Comparison of ENCODE assay signal across 15 cellular contexts in genomic region chr10:24255115-24255895, GRCh38. TPM values are rescaled to one million over a fixed set of nuclear protein-coding genes. Genes with fewer than 3 reads are reported as not detected.
DNase-seq lines count a peak whose midpoint lies in the region; ATAC-seq and TF ChIP-seq lines count a peak whose summit lies in the region.
"Had no signal": no experiment of that assay in that cellular context is flagged by ENCODE, and none has a peak within 500 bp of the region (broad histone marks: within the 10 kb centered on the region; RNA-seq: fewer than 3 reads in every experiment).

No MANE protein-coding gene starts in this region.

- no peaks in the 10 kb centered on the region for H3K27me3 ChIP-seq in lung (ENCODE audit: control insufficient read depth, insufficient read depth)
- H3K27me3 ChIP-seq: heart right ventricle had no signal

- H3K36me3 ChIP-seq in lung (ENCODE audit: control insufficient read depth in 2 of 2, insufficient read depth in 2 of 2, low read length in 2 of 2) (no peaks in the 10 kb centered on the region), urinary bladder (ENCODE audit: insufficient read depth) (no peaks in the 10 kb centered on the region)
- H3K36me3 ChIP-seq: heart right ventricle had no signal

- peak; percentile 20 for DNase-seq in NK-92 treated with Interleukin-12 subunit alpha and Interleukin-12 subunit beta, amount 100 ng/mL, for 24 hours (lab: John Stamatoyannopoulos, UW)
- DNase-seq in NK-92 (lab: John Stamatoyannopoulos, UW; ENCODE audit: unreplicated experiment) (no peak), ecto neural progenitor cell (ENCODE audit: low spot score) (peak; percentile 56), lung (ENCODE audit: low spot score) (no peak), T-helper 9 cell (no peak), A172 (ENCODE audit: low spot score) (no peak)
- DNase-seq: activated naive CD8-positive, alpha-beta T cell treated with anti-CD3 and anti-CD28 coated beads for 36 hours; dermis blood vessel endothelial cell; naive B cell; NCI-H1436; T-helper 1 cell had no signal

- ATAC-seq in lung (ENCODE audit: insufficient read depth, low FRiP score) = no peak
- ATAC-seq in HG03280 (IDR thresholded peaks at IDR 0.05; ENCODE audit: unreplicated experiment) = no peak
- ATAC-seq: A549 had no signal

- no peak for TF ChIP-seq CTCF in lung (IDR thresholded peaks at IDR 0.05; ENCODE audit: control extremely low read depth, extremely low read depth)

- H3K4me3 ChIP-seq in lung (no peak overlapping the region), urinary bladder (ENCODE audit: low read depth, low read length) (no peak overlapping the region)
- H3K4me3 ChIP-seq: A549, heart right ventricle had no signal

- 76 to 78% methylated on average over 14 of the region's 14 CpGs for WGBS in lung, 2 donors
- 78% methylated on average over 14 of the region's 14 CpGs for WGBS in urinary bladder

- H3K9me3 ChIP-seq in lung (ENCODE audit: control insufficient read depth in 2 of 2, insufficient read depth in 1 of 2, low read length in 1 of 2) = peaks cover 0 to 2% of the 10 kb centered on the region in 2 donors
- H3K9me3 ChIP-seq: A549, heart right ventricle had no signal

- H3K27ac ChIP-seq in lung (ENCODE audit: low read depth in 1 of 2, low read length in 1 of 2) (peak overlapping the region; percentile 49 to 65), urinary bladder (ENCODE audit: low read depth) (peak overlapping the region; percentile 39)

- H3K4me1 ChIP-seq in lung (ENCODE audit: control insufficient read depth in 2 of 2, insufficient read depth in 2 of 2, low read length in 2 of 2) (peaks cover 13 to 24% of the 10 kb centered on the region in 2 donors), urinary bladder (ENCODE audit: insufficient read depth) (peaks cover 4% of the 10 kb centered on the region)
- H3K4me1 ChIP-seq: A549 had no signal

RNA-seq across cellular contexts. Expression of gene KIAA1217, which starts 46.4 kb away (rescaled TPM):
- total RNA-seq in lung = 10 to 100 TPM; 35.1 to 58.6 TPM
- polyA plus RNA-seq in lung = 10 to 100 TPM in 1 of 2 donors, 1 to 10 TPM in 1; 5.5 to 13.0 TPM
- total RNA-seq in urinary bladder = 18.0 TPM
- 6.2 TPM for polyA plus RNA-seq in urinary bladder
- 3.8 and 4.7 TPM in 2 replicates for total RNA-seq in A172 (2014; rRNA removed; shearing (Covaris generic))

Comparison
In these comparisons a context has a peak if more than half of its experiments do, and no peak if none do; other contexts are left out.
1. DNase-seq: peak in NK-92 treated with Interleukin-12 subunit alpha and Interleukin-12 subunit beta, amount 100 ng/mL, for 24 hours (single experiment) and ecto neural progenitor cell (single experiment); none in NK-92 (single experiment), lung (single experiment), T-helper 9 cell (single experiment) and A172 (single experiment).